Comparison of ENCODE assay signal across 10 cellular contexts in the genomic region with DNA sequence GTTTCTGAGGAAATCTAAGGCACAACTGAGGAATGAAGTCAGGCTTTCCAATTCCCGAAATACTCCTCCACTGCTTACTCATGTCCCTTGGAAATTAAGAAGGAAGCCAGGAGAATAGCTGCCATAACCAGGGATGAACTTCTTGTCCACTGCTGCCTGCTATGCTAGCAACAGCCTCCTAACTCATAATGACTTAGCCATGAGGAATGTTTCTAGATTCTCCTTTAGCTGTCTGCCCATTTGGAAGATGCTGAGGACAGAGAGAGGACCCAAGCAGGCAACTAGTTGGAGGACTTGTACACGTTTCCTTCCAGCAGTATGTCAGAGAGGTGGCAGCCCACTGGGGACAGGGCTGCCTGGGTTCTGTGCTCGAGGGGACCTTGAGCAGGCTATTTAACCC. TPM values are rescaled to one million over a fixed set of nuclear protein-coding genes. Genes with fewer than 3 reads are reported as not detected.
DNase-seq lines count a peak whose midpoint lies in the region; ATAC-seq and TF ChIP-seq lines count a peak whose summit lies in the region.
"Had no signal": no experiment of that assay in that cellular context is flagged by ENCODE, and none has a peak within 500 bp of the region (broad histone marks: within the 10 kb centered on the region; RNA-seq: fewer than 3 reads in every experiment).

No MANE protein-coding gene starts in this region.

- peaks cover 64% of the 10 kb centered on the region for H3K4me1 ChIP-seq in body of pancreas
- peaks cover 13% of the 10 kb centered on the region for H3K4me1 ChIP-seq in iPS-20b (ENCODE audit: insufficient read depth, low read length)

- TF ChIP-seq POLR2A in body of pancreas (IDR thresholded peaks at IDR 0.05) = no peak

- no peaks in the 10 kb centered on the region for H3K36me3 ChIP-seq in body of pancreas (replicated peaks in 1 of 2; ENCODE audit: insufficient read depth in 1 of 2, low read depth in 2 of 2)
- no peaks in the 10 kb centered on the region for H3K36me3 ChIP-seq in iPS-20b (ENCODE audit: insufficient read depth, low read depth, low read length)

- DNase-seq in GM04504 (ENCODE audit: low read depth) = peak; percentile 56
- DNase-seq in body of pancreas = no peak
- DNase-seq in NCI-H1436 treated with DMSO at 0.1 percent for 48 hours (lab: John Stamatoyannopoulos, UW) = no peak
- DNase-seq: DND-41 had no signal

- no peak for TF ChIP-seq CTCF in body of pancreas (IDR thresholded peaks at IDR 0.05)

- H3K4me3 ChIP-seq in body of pancreas (no peak overlapping the region), iPS-20b (ENCODE audit: low read length) (peak overlapping the region; percentile 67), skin epidermis (no peak overlapping the region)

- 28 to 34% methylated on average over 3 of the region's 3 CpGs for WGBS in body of pancreas, 2 donors

- ATAC-seq in body of pancreas = peak; percentile 4
- ATAC-seq in GM21423 (IDR thresholded peaks at IDR 0.05; ENCODE audit: unreplicated experiment) = no peak
- ATAC-seq in HG02973 (IDR thresholded peaks at IDR 0.05; ENCODE audit: unreplicated experiment) = no peak
- no peak for ATAC-seq in GM18502 (IDR thresholded peaks at IDR 0.05; ENCODE audit: poor library complexity, unreplicated experiment)

- H3K9me3 ChIP-seq in body of pancreas (no peaks in the 10 kb centered on the region), iPS-20b (ENCODE audit: insufficient read depth, low read depth, low read length) (no peaks in the 10 kb centered on the region)

- intact Hi-C loops in body of pancreas (cut with DNase I) = no loop called here

- H3K27me3 ChIP-seq in body of pancreas = no peaks in the 10 kb centered on the region
- H3K27me3 ChIP-seq in iPS-20b (ENCODE audit: insufficient read depth, low read length) = peaks cover 6% of the 10 kb centered on the region; the same call in 1 of the 2 replicates

- H3K9ac ChIP-seq in iPS-20b (ENCODE audit: low read depth, low read length) = peak overlapping the region; percentile 72; the same call in 1 of the 2 replicates

- peak overlapping the region; percentile 22 to 86 (median 82) for H3K27ac ChIP-seq in body of pancreas
- H3K27ac ChIP-seq in iPS-20b (ENCODE audit: low read length) = no peak overlapping the region
- peak overlapping the region in 20 of 21 experiments; percentile 33 to 90 (median 78) for H3K27ac ChIP-seq in skin epidermis

RNA-seq across cellular contexts. Expression of gene CCL2, which starts 0.9 kb away (rescaled TPM):
- total RNA-seq in body of pancreas = 10 to 100 TPM; 34.0 to 49.8 TPM
- total RNA-seq: OCI-LY7 had no signal

RNA-seq across cellular contexts. Expression of gene CCL7, which starts 15.9 kb away (rescaled TPM):
- total RNA-seq in body of pancreas = not detected
- total RNA-seq: OCI-LY7 had no signal

RNA-seq across cellular contexts. Expression of gene CCL11, which starts 31.4 kb away (rescaled TPM):
- total RNA-seq in body of pancreas = not detected
- total RNA-seq: OCI-LY7 had no signal
